ENCODE assay signal across 20 cellular contexts in the genomic region with DNA sequence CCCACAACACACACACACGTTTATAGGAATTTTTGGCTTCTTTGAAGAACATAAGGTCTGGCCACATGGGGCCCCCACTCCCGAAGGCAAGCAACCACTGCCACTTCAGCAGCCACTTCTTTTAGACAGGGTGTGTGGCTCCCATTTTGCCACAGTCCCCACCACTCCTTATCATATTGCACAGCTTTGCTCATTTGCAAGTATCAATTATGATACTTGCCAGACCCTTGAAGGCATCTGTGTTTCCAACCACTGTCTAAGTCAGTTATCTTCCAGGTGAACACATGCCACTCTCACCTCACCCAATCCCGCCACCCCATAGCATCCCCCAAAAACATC.
DNase-seq lines count a peak whose midpoint lies in the region; ATAC-seq and TF ChIP-seq lines count a peak whose summit lies in the region.
"Had no signal": no experiment of that assay in that cellular context is flagged by ENCODE, and none has a peak within 500 bp of the region (broad histone marks: within the 10 kb centered on the region; RNA-seq: fewer than 3 reads in every experiment).

No MANE protein-coding gene starts in this region.

- TF ChIP-seq CTCF in activated CD8-positive, alpha-beta T cell treated with anti-CD3 and anti-CD28 coated beads for 36 hours (IDR thresholded peaks at IDR 0.05): no peak
- no peak for TF ChIP-seq CTCF in hepatocyte (IDR thresholded peaks at IDR 0.05; ENCODE audit: poor library complexity)

- no peak overlapping the region for H3K4me2 ChIP-seq in hepatocyte
- H3K4me2 ChIP-seq: GM23338 had no signal

- H3K79me2 ChIP-seq in hepatocyte: no peaks in the 10 kb centered on the region

- 69% methylated on average over 3 of the region's 3 CpGs for WGBS in hepatocyte (ENCODE audit: low lambda C conversion rate, missing lambda C conversion rate)
- WGBS in thymus: 37% methylated on average over 3 of the region's 3 CpGs

- H3K9me2 ChIP-seq in hepatocyte (replicated peaks; ENCODE audit: insufficient read depth): no peaks in the 10 kb centered on the region

- peak overlapping the region; percentile 54 for H3K4me3 Mint-ChIP-seq in activated naive CD4-positive, alpha-beta T cell treated with anti-CD3 and anti-CD28 coated beads, Interleukin-2, amount 10 ng/mL, durations not matched to agents 7 days and 5 days
- H3K4me3 Mint-ChIP-seq in activated CD8-positive, alpha-beta T cell treated with anti-CD3 and anti-CD28 coated beads for 36 hours: peak overlapping the region; percentile 79
- H3K4me3 Mint-ChIP-seq: CD14-positive monocyte, GM23338 had no signal

- H3K9me3 Mint-ChIP-seq in activated naive CD4-positive, alpha-beta T cell treated with anti-CD3 and anti-CD28 coated beads, Interleukin-2, amount 10 ng/mL, durations not matched to agents 7 days and 5 days: no peaks in the 10 kb centered on the region
- H3K9me3 Mint-ChIP-seq in activated CD8-positive, alpha-beta T cell treated with anti-CD3 and anti-CD28 coated beads for 36 hours: no peaks in the 10 kb centered on the region
- H3K9me3 Mint-ChIP-seq: GM23338 had no signal

- H3K27me3 Mint-ChIP-seq in activated naive CD4-positive, alpha-beta T cell treated with anti-CD3 and anti-CD28 coated beads, Interleukin-2, amount 10 ng/mL, durations not matched to agents 7 days and 5 days: no peaks in the 10 kb centered on the region
- H3K27me3 Mint-ChIP-seq in activated CD8-positive, alpha-beta T cell treated with anti-CD3 and anti-CD28 coated beads for 36 hours: no peaks in the 10 kb centered on the region

- POLR2A ChIA-PET in activated CD8-positive, alpha-beta T cell treated with anti-CD3 and anti-CD28 coated beads for 36 hours (lab: Charles Lee): interaction anchor here (0.6 to 2.6 kb wide), 2 partner anchors 10 to 246 kb away, joined by 4 to 10 read pairs; no protein-coding TSS in a partner anchor

- peak overlapping the region; percentile 85 for H3K27ac Mint-ChIP-seq in activated naive CD4-positive, alpha-beta T cell treated with anti-CD3 and anti-CD28 coated beads, Interleukin-2, amount 10 ng/mL, durations not matched to agents 7 days and 5 days
- H3K27ac Mint-ChIP-seq in activated CD8-positive, alpha-beta T cell treated with anti-CD3 and anti-CD28 coated beads for 36 hours: peak overlapping the region; percentile 93
- H3K27ac Mint-ChIP-seq: GM23338 had no signal

- ATAC-seq in activated CD8-positive, alpha-beta T cell treated with anti-CD3 and anti-CD28 coated beads for 36 hours: no peak
- ATAC-seq in GM19023 (IDR thresholded peaks at IDR 0.05; ENCODE audit: unreplicated experiment): no peak
- ATAC-seq: heart right ventricle had no signal

- H3K4me3 ChIP-seq in hepatocyte: no peak overlapping the region
- H3K4me3 ChIP-seq in thymus (ENCODE audit: low read length): peak overlapping the region; percentile 54
- H3K4me3 ChIP-seq: GM23338, heart right ventricle, transverse colon had no signal

- H3K36me3 ChIP-seq in hepatocyte (replicated peaks; ENCODE audit: insufficient read depth, low read depth) (no peaks in the 10 kb centered on the region), thymus (ENCODE audit: control insufficient read depth, insufficient read depth) (peaks cover 15% of the 10 kb centered on the region)
- H3K36me3 ChIP-seq: heart right ventricle, transverse colon had no signal

- no peaks in the 10 kb centered on the region for H3K9me3 ChIP-seq in hepatocyte (ENCODE audit: low read depth)
- H3K9me3 ChIP-seq in thymus (ENCODE audit: control insufficient read depth): no peaks in the 10 kb centered on the region
- H3K9me3 ChIP-seq: heart right ventricle, transverse colon had no signal

- H3K4me1 Mint-ChIP-seq in activated naive CD4-positive, alpha-beta T cell treated with anti-CD3 and anti-CD28 coated beads, Interleukin-2, amount 10 ng/mL, durations not matched to agents 7 days and 5 days: peaks cover 91% of the 10 kb centered on the region
- peaks cover 89% of the 10 kb centered on the region for H3K4me1 Mint-ChIP-seq in activated CD8-positive, alpha-beta T cell treated with anti-CD3 and anti-CD28 coated beads for 36 hours (ENCODE audit: low read depth)

- intact Hi-C loops in activated CD8-positive, alpha-beta T cell treated with anti-CD3 and anti-CD28 coated beads for 36 hours (cut with micrococcal nuclease): no loop called here

- peak overlapping the region; percentile 74 for H3K27ac ChIP-seq in hepatocyte
- no peak overlapping the region for H3K27ac ChIP-seq in thymus (ENCODE audit: low read depth)
- H3K27ac ChIP-seq: heart right ventricle, transverse colon had no signal

- H4K20me1 ChIP-seq in hepatocyte (ENCODE audit: insufficient read depth, poor library complexity, severe bottlenecking): no peaks in the 10 kb centered on the region

- H3K4me1 ChIP-seq in hepatocyte (ENCODE audit: insufficient read depth) (peaks cover 34% of the 10 kb centered on the region), thymus (ENCODE audit: control insufficient read depth, insufficient read depth, low read length) (peaks cover 34% of the 10 kb centered on the region)

- no peak overlapping the region for H2AFZ ChIP-seq in hepatocyte

- CTCF ChIA-PET in activated naive CD4-positive, alpha-beta T cell treated with anti-CD3 and anti-CD28 coated beads, Interleukin-2, amount 10 ng/mL, durations not matched to agents 7 days and 5 days (lab: Charles Lee): no interaction called here
- CTCF ChIA-PET in activated CD8-positive, alpha-beta T cell treated with anti-CD3 and anti-CD28 coated beads for 36 hours (lab: Charles Lee): interaction anchor here (6.0 kb wide), 1 partner anchor 11 kb away, joined by 40 read pairs; no protein-coding TSS in a partner anchor

- peaks cover 64% of the 10 kb centered on the region for H3K36me3 Mint-ChIP-seq in activated naive CD4-positive, alpha-beta T cell treated with anti-CD3 and anti-CD28 coated beads, Interleukin-2, amount 10 ng/mL, durations not matched to agents 7 days and 5 days
- peaks cover 44% of the 10 kb centered on the region for H3K36me3 Mint-ChIP-seq in activated CD8-positive, alpha-beta T cell treated with anti-CD3 and anti-CD28 coated beads for 36 hours (ENCODE audit: low read depth)

- DNase-seq in activated naive CD4-positive, alpha-beta T cell treated with anti-CD3 and anti-CD28 coated beads, Interleukin-2, amount 10 ng/mL, durations not matched to agents 7 days and 5 days: no peak
- DNase-seq in activated naive CD4-positive, alpha-beta T cell treated with anti-CD3 and anti-CD28 coated beads, Interleukin-2, amount 50 U/mL, for 16 hours: no peak
- DNase-seq in activated CD8-positive, alpha-beta T cell treated with anti-CD3 and anti-CD28 coated beads for 36 hours: peak; percentile 37
- DNase-seq in hepatocyte (ENCODE audit: low spot score): no peak
- no peak for DNase-seq in globus pallidus (ENCODE audit: low spot score)
- DNase-seq in kidney tubule cell (ENCODE audit: low spot score): no peak
- DNase-seq: activated CD4-positive, alpha-beta T cell treated with anti-CD3 and anti-CD28 coated beads, Interleukin-2, amount 50 U/mL, for 4 hours; anterior cingulate cortex; DMS79 treated with DMSO at 0.1 percent for 48 hours; effector CD8-positive, alpha-beta T cell; heart right ventricle; mesenchymal stem cell; NCI-H1694 treated with DMSO at 0.1 percent for 48 hours; NCI-H345; stimulated activated CD4-positive, alpha-beta T cell treated with anti-CD3 and anti-CD28 coated beads, Interleukin-12 subunit alpha, Interleukin-12 subunit beta, amount 100 ng/mL, for 4 hours; transverse colon had no signal

- H3K27me3 ChIP-seq in hepatocyte: no peaks in the 10 kb centered on the region
- H3K27me3 ChIP-seq in thymus (ENCODE audit: control insufficient read depth, insufficient read depth): no peaks in the 10 kb centered on the region
- H3K27me3 ChIP-seq: heart right ventricle, transverse colon had no signal
